ENCODE assay signal across 8 cellular contexts in genomic region chr10:124649209-124649608, GRCh38.
DNase-seq lines count a peak whose midpoint lies in the region; ATAC-seq and TF ChIP-seq lines count a peak whose summit lies in the region.

No MANE protein-coding gene starts in this region.

- H2AFZ ChIP-seq in OCI-LY1 (ENCODE audit: low read length), result no peak overlapping the region

- H3K4me3 Mint-ChIP-seq in nephron progenitor cell (no peak overlapping the region), Calu3 (ENCODE audit: low read depth, unreplicated experiment) (no peak overlapping the region)

- peaks cover 0 to 24% (median 0%) of the 10 kb centered on the region in 11 experiments; a peak in 4 of 22 replicates for H3K36me3 ChIP-seq in BLaER1 treated with 17β-estradiol and CSF1 and Interleukin-3, amounts not matched to agents 10 nM and 100 nM
- peaks cover 29% of the 10 kb centered on the region; the same call in 1 of the 2 replicates for H3K36me3 ChIP-seq in OCI-LY1 (ENCODE audit: insufficient read depth, low read length)

- H3K9me3 Mint-ChIP-seq in nephron progenitor cell (no peaks in the 10 kb centered on the region), Calu3 (ENCODE audit: low read depth, unreplicated experiment) (no peaks in the 10 kb centered on the region)

- BruUV-seq in Calu3 (replicated peaks; lab: Mats Ljungman, UMichigan), result no TSS peak

- DNase-seq in epithelial cell of prostate (ENCODE audit: low read depth, low spot score) (no peak), nephron progenitor cell (no peak), Calu3 (no peak), GM13976 (ENCODE audit: low spot score) (no peak), NAMALWA (ENCODE audit: low spot score) (no peak)

- H3K27ac ChIP-seq in BLaER1 treated with 17β-estradiol and CSF1 and Interleukin-3, amounts not matched to agents 10 nM and 100 nM, result peak overlapping the region; percentile 16 to 97 (median 90); a peak in 21 of 22 replicates
- peak overlapping the region; percentile 45 for H3K27ac ChIP-seq in OCI-LY1 (ENCODE audit: low read depth, low read length, poor library complexity, severe bottlenecking)
- peak overlapping the region; percentile 80 for H3K27ac ChIP-seq in epithelial cell of prostate

- no peaks in the 10 kb centered on the region for H3K9me2 ChIP-seq in OCI-LY1 (ENCODE audit: low read depth, low read length)

- H3K27ac Mint-ChIP-seq in nephron progenitor cell, result peak overlapping the region; percentile 77
- no peak overlapping the region for H3K27ac Mint-ChIP-seq in Calu3 (ENCODE audit: unreplicated experiment)

- CTCF ChIA-PET in Calu3 (lab: Charles Lee), result no interaction called here

- H3K79me2 ChIP-seq in OCI-LY1 (ENCODE audit: insufficient read depth, low read length), result no peaks in the 10 kb centered on the region; the same call in 1 of the 2 replicates

- TF ChIP-seq CTCF in OCI-LY1 (IDR thresholded peaks at IDR 0.05; ENCODE audit: low read length), result no peak
- no peak for TF ChIP-seq CTCF in nephron progenitor cell (IDR thresholded peaks at IDR 0.05)
- no peak for TF ChIP-seq CTCF in Calu3 (IDR thresholded peaks at IDR 0.05; ENCODE audit: unreplicated experiment)
- TF ChIP-seq CTCF in GM13976 (IDR thresholded peaks at IDR 0.05; ENCODE audit: borderline replicate concordance, control extremely low read depth, extremely low read depth, insufficient read depth, missing control alignments), result no peak

- no peaks in the 10 kb centered on the region for H3F3A ChIP-seq in OCI-LY1 (ENCODE audit: insufficient read depth, low read length)

- no peaks in the 10 kb centered on the region for H3K36me3 Mint-ChIP-seq in nephron progenitor cell (ENCODE audit: low read depth)
- no peaks in the 10 kb centered on the region for H3K36me3 Mint-ChIP-seq in Calu3 (ENCODE audit: insufficient read depth, unreplicated experiment)

- H3K4me1 Mint-ChIP-seq in nephron progenitor cell (peaks cover 48% of the 10 kb centered on the region), Calu3 (ENCODE audit: low read depth, unreplicated experiment) (peaks cover 10% of the 10 kb centered on the region)

- ATAC-seq in HG03520 (IDR thresholded peaks at IDR 0.05; ENCODE audit: unreplicated experiment), result no peak

- H3K27me3 Mint-ChIP-seq in nephron progenitor cell (ENCODE audit: low read depth, poor library complexity) (no peaks in the 10 kb centered on the region), Calu3 (ENCODE audit: unreplicated experiment) (no peaks in the 10 kb centered on the region)

- H3K4me1 ChIP-seq in BLaER1 treated with 17β-estradiol and CSF1 and Interleukin-3, amounts not matched to agents 10 nM and 100 nM, result peaks cover 99 to 100% (median 100%) of the 10 kb centered on the region in 10 experiments
- H3K4me1 ChIP-seq in OCI-LY1 (ENCODE audit: insufficient read depth, low read length, severe bottlenecking), result peaks cover 74% of the 10 kb centered on the region

- intact Hi-C loops in Calu3 (cut with micrococcal nuclease; ENCODE audit: unreplicated experiment), result no loop called here

- peaks cover 0 to 96% (median 11%) of the 10 kb centered on the region in 11 experiments; a peak in 10 of 22 replicates for H4K20me1 ChIP-seq in BLaER1 treated with 17β-estradiol and CSF1 and Interleukin-3, amounts not matched to agents 10 nM and 100 nM
- no peaks in the 10 kb centered on the region for H4K20me1 ChIP-seq in OCI-LY1 (ENCODE audit: insufficient read depth, low read length)

- in situ Hi-C loops in GM13976 (cut with MboI; ENCODE audit: low sequenced_read_pairs, unreplicated experiment), result no loop called here

- no peaks in the 10 kb centered on the region for H3K27me3 ChIP-seq in BLaER1 treated with 17β-estradiol and CSF1 and Interleukin-3, amounts not matched to agents 10 nM and 100 nM
- H3K27me3 ChIP-seq in OCI-LY1 (ENCODE audit: insufficient read depth, low read length), result no peaks in the 10 kb centered on the region

- peak overlapping the region; percentile 94 to 100 (median 96) for H3K4me2 ChIP-seq in BLaER1 treated with 17β-estradiol and CSF1 and Interleukin-3, amounts not matched to agents 10 nM and 100 nM
- H3K4me2 ChIP-seq in OCI-LY1 (ENCODE audit: low read length), result no peak overlapping the region

- peak overlapping the region in 10 of 11 experiments; percentile 60 to 85 (median 74); a peak in 17 of 22 replicates for H3K9ac ChIP-seq in BLaER1 treated with 17β-estradiol and CSF1 and Interleukin-3, amounts not matched to agents 10 nM and 100 nM
- H3K9ac ChIP-seq in OCI-LY1 (ENCODE audit: low read length), result no peak overlapping the region

- H3K9me3 ChIP-seq in BLaER1 treated with 17β-estradiol and CSF1 and Interleukin-3, amounts not matched to agents 10 nM and 100 nM (replicated peaks in 1 of 11), result no peaks in the 10 kb centered on the region
- H3K9me3 ChIP-seq in OCI-LY1 (ENCODE audit: low read length), result no peaks in the 10 kb centered on the region

- peak overlapping the region in 4 of 10 experiments; percentile 12 to 66 (median 52); a peak in 3 of 20 replicates for H3K4me3 ChIP-seq in BLaER1 treated with 17β-estradiol and CSF1 and Interleukin-3, amounts not matched to agents 10 nM and 100 nM
- no peak overlapping the region for H3K4me3 ChIP-seq in OCI-LY1 (ENCODE audit: low read depth, low read length, poor library complexity, severe bottlenecking)
